ENCODE assay signal across 25 cellular contexts in the genomic region with DNA sequence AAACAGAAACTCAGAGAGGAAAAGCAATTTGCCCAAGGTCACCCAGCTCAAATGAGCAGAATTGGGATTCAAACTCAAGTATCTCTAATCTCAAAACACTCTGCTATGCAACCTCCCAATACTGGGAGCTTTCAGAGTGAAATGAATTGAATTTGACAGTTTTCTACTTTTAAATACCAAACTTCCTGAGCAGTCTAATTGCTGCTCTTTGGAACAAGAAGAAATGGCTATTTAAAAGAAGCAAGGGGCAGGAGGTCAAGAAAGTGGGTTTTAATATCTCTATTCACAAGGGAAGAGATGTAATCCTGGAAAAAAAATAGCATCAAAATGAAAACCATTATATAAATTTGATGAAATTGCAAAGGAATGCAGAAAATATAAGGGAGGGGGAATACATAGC.
"Had no signal": no experiment of that assay in that cellular context is flagged by ENCODE, and none has a peak within 500 bp of the region (broad histone marks: within the 10 kb centered on the region; RNA-seq: fewer than 3 reads in every experiment).

No MANE protein-coding gene starts in this region.

- H3K27me3 Mint-ChIP-seq: activated CD4-positive, alpha-beta memory T cell treated with anti-CD3 and anti-CD28 coated beads, Interleukin-2, amount 10 ng/mL, durations not matched to agents 7 days and 5 days; activated CD4-positive, alpha-beta T cell treated with anti-CD3 and anti-CD28 coated beads, Interleukin-2, amount 10 ng/mL, durations not matched to agents 7 days and 5 days; activated naive CD4-positive, alpha-beta T cell treated with anti-CD3 and anti-CD28 coated beads, Interleukin-2, amount 10 ng/mL, durations not matched to agents 7 days and 5 days; stimulated activated naive CD8-positive, alpha-beta T cell treated with anti-CD3 and anti-CD28 coated beads, Interleukin-15, Interleukin-2, amounts not matched to agents 100 ng/mL and 50 ng/mL, for 24 hours; T-helper 17 cell had no signal

- H3K9me3 Mint-ChIP-seq: activated CD4-positive, alpha-beta memory T cell treated with anti-CD3 and anti-CD28 coated beads, Interleukin-2, amount 10 ng/mL, durations not matched to agents 7 days and 5 days; activated CD4-positive, alpha-beta T cell treated with anti-CD3 and anti-CD28 coated beads, Interleukin-2, amount 10 ng/mL, durations not matched to agents 7 days and 5 days; activated naive CD4-positive, alpha-beta T cell treated with anti-CD3 and anti-CD28 coated beads, Interleukin-2, amount 10 ng/mL, durations not matched to agents 7 days and 5 days; nephron; stimulated activated naive CD8-positive, alpha-beta T cell treated with anti-CD3 and anti-CD28 coated beads, Interleukin-15, Interleukin-2, amounts not matched to agents 100 ng/mL and 50 ng/mL, for 24 hours; type B pancreatic cell had no signal

- ATAC-seq: activated CD4-positive, CD25-positive, alpha-beta regulatory T cell treated with anti-CD3 and anti-CD28 coated beads, Interleukin-2, amount 50 U/mL, for 24 hours; gastrocnemius medialis; left lung; lower lobe of right lung; right lobe of liver; T-helper 17 cell had no signal

- DNase-seq: activated CD4-positive, alpha-beta memory T cell treated with anti-CD3 and anti-CD28 coated beads, Interleukin-2, amount 10 ng/mL, durations not matched to agents 7 days and 5 days; activated CD4-positive, alpha-beta T cell treated with anti-CD3 and anti-CD28 coated beads, Interleukin-2, amount 10 ng/mL, durations not matched to agents 7 days and 5 days; activated effector memory CD4-positive, alpha-beta T cell treated with anti-CD3 and anti-CD28 coated beads, Interleukin-2, amount 50 U/mL, for 16 hours; activated naive CD4-positive, alpha-beta T cell treated with anti-CD3 and anti-CD28 coated beads, Interleukin-2, amount 10 ng/mL, durations not matched to agents 7 days and 5 days; activated T-cell treated with anti-CD3 and anti-CD28 coated beads, Interleukin-2, amount 50 U/mL, for 48 hours; amygdala; caudate nucleus; effector CD4-positive, alpha-beta T cell; gastrocnemius medialis; glutamatergic neuron; left lung; lower lobe of right lung; mesendoderm; right lobe of liver; stimulated activated CD4-positive, alpha-beta T cell treated with anti-CD3 and anti-CD28 coated beads, Interleukin-2, amount 100 ng/mL, for 48 hours; T-helper 17 cell; T1000; uterus; WERI-Rb-1 had no signal

- H3K4me3 Mint-ChIP-seq: activated CD4-positive, alpha-beta memory T cell treated with anti-CD3 and anti-CD28 coated beads, Interleukin-2, amount 10 ng/mL, durations not matched to agents 7 days and 5 days; activated CD4-positive, alpha-beta T cell treated with anti-CD3 and anti-CD28 coated beads, Interleukin-2, amount 10 ng/mL, durations not matched to agents 7 days and 5 days; activated naive CD4-positive, alpha-beta T cell treated with anti-CD3 and anti-CD28 coated beads, Interleukin-2, amount 10 ng/mL, durations not matched to agents 7 days and 5 days; nephron; stimulated activated naive CD8-positive, alpha-beta T cell treated with anti-CD3 and anti-CD28 coated beads, Interleukin-15, Interleukin-2, amounts not matched to agents 100 ng/mL and 50 ng/mL, for 24 hours; T-helper 17 cell; type B pancreatic cell had no signal

- H3K27ac Mint-ChIP-seq: activated CD4-positive, alpha-beta memory T cell treated with anti-CD3 and anti-CD28 coated beads, Interleukin-2, amount 10 ng/mL, durations not matched to agents 7 days and 5 days; activated CD4-positive, alpha-beta T cell treated with anti-CD3 and anti-CD28 coated beads, Interleukin-2, amount 10 ng/mL, durations not matched to agents 7 days and 5 days; activated naive CD4-positive, alpha-beta T cell treated with anti-CD3 and anti-CD28 coated beads, Interleukin-2, amount 10 ng/mL, durations not matched to agents 7 days and 5 days; nephron; T-helper 17 cell; type B pancreatic cell had no signal

- H3K4me1 Mint-ChIP-seq: activated naive CD4-positive, alpha-beta T cell treated with anti-CD3 and anti-CD28 coated beads, Interleukin-2, amount 10 ng/mL, durations not matched to agents 7 days and 5 days; nephron had no signal

- H3K36me3 Mint-ChIP-seq: type B pancreatic cell had no signal

- FAIRE-seq: endometrium, islet of Langerhans had no signal
